Comparison of ENCODE assay signal across 1 cellular context in the genomic region with DNA sequence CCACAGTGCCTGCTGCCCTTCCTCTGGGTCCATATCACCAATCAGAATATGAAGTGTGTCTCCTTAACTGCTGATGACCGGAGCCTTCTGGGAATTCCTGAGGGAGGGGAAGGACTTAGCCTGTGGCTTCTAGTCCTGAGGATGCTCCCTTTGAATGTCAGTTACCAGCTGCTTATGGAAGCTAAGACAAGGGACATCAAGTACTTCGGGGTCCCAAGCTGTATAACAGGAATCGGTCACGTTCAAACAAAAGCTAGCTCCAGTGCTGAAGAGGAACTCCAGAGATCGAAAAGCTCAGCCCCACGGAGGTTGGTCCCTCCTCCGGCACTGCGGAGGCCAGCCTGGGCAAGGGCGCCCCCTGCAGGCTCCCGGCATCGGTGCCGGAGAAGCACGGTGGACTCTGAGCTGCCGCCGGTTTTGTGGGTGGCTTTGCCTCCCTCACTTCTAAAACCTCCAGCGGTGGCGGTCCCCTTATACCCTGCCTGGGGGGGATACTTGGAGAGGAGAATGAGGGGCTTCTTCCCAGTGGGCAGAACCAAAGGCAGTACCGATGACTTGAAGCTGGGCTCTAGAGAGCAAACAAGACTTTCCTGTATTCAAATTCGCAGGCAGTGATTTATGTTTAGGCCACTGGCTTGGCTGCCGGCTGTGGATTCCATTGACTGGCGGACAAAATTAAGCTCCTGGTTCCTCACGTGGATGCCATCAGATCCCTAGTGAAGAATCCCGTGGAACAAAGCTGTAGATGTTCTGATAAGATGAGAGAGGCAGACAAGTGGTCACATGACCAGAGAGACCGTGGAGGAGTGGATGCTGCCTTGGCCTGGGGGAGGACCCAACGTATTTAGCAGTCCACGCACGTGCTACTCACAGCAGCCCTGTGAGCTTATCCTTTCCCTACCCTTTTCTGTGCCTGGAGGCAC.
A peak's percentile ranks its signal among the peaks of the same experiment; 100 is the strongest.
TF ChIP-seq lines count a peak whose summit lies in the region.

No MANE protein-coding gene starts in this region.

TF ChIP-seq in HCT116, 20 proteins besides CTCF, POLR2A, EP300 and RAD21:
- TF ChIP-seq POLR2AphosphoS5 (IDR thresholded peaks at IDR 0.05; ENCODE audit: low read depth, low read length) (peak; percentile 50), EGR1 (IDR thresholded peaks at IDR 0.05; ENCODE audit: low read depth) (no peak), TCF7L2 (IDR thresholded peaks at IDR 0.05; ENCODE audit: borderline replicate concordance, extremely low read depth, insufficient read depth, insufficient read length) (peak; percentile 38), FOSL1 (IDR thresholded peaks at IDR 0.05; ENCODE audit: low read depth) (no peak), CEBPB (IDR thresholded peaks at IDR 0.05; ENCODE audit: low read depth) (no peak), ELF1 (IDR thresholded peaks at IDR 0.05; ENCODE audit: borderline replicate concordance, low read depth) (no peak), EZH2 (IDR thresholded peaks at IDR 0.05) (no peak), CBX3 (IDR thresholded peaks at IDR 0.05; ENCODE audit: low read depth) (peak; percentile 14; the same call in 1 of the 2 replicates), EZH2phosphoT487 (IDR thresholded peaks at IDR 0.05; ENCODE audit: borderline replicate concordance) (no peak), JUND (IDR thresholded peaks at IDR 0.05) (no peak), SP1 (IDR thresholded peaks at IDR 0.05; ENCODE audit: low read depth) (no peak; the same call in 1 of the 2 replicates), YY1 (IDR thresholded peaks at IDR 0.05; ENCODE audit: extremely low read depth, insufficient replicate concordance, low read depth, low read length) (peak; percentile 28), ZFX (IDR thresholded peaks at IDR 0.05) (no peak), SRF (IDR thresholded peaks at IDR 0.05; ENCODE audit: low read depth) (no peak), ZNF274 (IDR thresholded peaks at IDR 0.05; ENCODE audit: low read depth, low read length) (no peak), SIN3A (IDR thresholded peaks at IDR 0.05; ENCODE audit: low read depth) (no peak)
- TF ChIP-seq, protein P1, sequence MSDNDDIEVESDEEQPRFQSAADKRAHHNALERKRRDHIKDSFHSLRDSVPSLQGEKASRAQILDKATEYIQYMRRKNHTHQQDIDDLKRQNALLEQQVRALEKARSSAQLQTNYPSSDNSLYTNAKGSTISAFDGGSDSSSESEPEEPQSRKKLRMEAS (IDR thresholded peaks at IDR 0.05), result peak; percentile 80
- TF ChIP-seq, protein P2, sequence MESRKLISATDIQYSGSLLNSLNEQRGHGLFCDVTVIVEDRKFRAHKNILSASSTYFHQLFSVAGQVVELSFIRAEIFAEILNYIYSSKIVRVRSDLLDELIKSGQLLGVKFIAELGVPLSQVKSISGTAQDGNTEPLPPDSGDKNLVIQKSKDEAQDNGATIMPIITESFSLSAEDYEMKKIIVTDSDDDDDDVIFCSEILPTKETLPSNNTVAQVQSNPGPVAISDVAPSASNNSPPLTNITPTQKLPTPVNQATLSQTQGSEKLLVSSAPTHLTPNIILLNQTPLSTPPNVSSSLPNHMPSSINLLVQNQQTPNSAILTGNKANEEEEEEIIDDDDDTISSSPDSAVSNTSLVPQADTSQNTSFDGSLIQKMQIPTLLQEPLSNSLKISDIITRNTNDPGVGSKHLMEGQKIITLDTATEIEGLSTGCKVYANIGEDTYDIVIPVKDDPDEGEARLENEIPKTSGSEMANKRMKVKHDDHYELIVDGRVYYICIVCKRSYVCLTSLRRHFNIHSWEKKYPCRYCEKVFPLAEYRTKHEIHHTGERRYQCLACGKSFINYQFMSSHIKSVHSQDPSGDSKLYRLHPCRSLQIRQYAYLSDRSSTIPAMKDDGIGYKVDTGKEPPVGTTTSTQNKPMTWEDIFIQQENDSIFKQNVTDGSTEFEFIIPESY (IDR thresholded peaks at IDR 0.05; ENCODE audit: extremely low read depth, insufficient replicate concordance, low read length), result no peak
- TF ChIP-seq, protein P3, sequence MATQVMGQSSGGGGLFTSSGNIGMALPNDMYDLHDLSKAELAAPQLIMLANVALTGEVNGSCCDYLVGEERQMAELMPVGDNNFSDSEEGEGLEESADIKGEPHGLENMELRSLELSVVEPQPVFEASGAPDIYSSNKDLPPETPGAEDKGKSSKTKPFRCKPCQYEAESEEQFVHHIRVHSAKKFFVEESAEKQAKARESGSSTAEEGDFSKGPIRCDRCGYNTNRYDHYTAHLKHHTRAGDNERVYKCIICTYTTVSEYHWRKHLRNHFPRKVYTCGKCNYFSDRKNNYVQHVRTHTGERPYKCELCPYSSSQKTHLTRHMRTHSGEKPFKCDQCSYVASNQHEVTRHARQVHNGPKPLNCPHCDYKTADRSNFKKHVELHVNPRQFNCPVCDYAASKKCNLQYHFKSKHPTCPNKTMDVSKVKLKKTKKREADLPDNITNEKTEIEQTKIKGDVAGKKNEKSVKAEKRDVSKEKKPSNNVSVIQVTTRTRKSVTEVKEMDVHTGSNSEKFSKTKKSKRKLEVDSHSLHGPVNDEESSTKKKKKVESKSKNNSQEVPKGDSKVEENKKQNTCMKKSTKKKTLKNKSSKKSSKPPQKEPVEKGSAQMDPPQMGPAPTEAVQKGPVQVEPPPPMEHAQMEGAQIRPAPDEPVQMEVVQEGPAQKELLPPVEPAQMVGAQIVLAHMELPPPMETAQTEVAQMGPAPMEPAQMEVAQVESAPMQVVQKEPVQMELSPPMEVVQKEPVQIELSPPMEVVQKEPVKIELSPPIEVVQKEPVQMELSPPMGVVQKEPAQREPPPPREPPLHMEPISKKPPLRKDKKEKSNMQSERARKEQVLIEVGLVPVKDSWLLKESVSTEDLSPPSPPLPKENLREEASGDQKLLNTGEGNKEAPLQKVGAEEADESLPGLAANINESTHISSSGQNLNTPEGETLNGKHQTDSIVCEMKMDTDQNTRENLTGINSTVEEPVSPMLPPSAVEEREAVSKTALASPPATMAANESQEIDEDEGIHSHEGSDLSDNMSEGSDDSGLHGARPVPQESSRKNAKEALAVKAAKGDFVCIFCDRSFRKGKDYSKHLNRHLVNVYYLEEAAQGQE (IDR thresholded peaks at IDR 0.05; ENCODE audit: low read depth), result no peak
- TF ChIP-seq, protein P4, sequence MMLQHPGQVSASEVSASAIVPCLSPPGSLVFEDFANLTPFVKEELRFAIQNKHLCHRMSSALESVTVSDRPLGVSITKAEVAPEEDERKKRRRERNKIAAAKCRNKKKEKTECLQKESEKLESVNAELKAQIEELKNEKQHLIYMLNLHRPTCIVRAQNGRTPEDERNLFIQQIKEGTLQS (IDR thresholded peaks at IDR 0.05), result no peak
